11 cellular contexts compared by ENCODE assay signal in the genomic region with DNA sequence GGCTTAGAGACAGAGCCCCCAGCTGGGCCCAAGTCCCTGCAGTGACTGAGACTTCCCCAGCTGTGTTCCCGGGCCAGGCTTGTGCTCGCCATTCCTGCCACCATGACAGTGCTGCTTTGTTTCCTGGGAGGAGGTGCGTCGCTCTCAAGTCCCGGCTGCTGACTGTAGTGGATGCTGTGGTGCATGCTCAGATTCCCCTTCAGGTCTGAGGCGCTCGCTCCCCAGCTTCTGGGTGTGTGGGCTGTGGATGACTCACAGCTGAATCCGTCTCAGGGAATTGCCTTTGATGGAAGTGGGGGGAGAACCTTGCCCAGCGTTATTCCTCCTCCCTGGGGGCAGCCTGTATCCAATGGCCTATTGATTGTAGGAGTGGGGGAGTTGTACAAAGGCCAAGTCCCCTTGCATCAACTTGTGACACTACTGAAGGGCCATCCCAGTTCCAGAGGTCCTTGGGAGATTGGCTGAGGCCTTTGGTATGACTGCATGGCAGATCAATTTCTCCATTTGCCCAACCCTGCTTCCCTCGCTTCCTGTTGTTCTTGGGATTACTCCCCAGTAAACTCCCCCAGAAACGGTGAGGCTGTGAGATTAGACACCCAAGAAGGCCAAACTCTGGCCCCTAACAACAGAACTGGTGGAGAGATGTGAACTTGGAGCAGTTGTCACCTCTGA. TPM values are rescaled to one million over a fixed set of nuclear protein-coding genes. Genes with fewer than 3 reads are reported as not detected.
DNase-seq lines count a peak whose midpoint lies in the region; ATAC-seq and TF ChIP-seq lines count a peak whose summit lies in the region.
"Had no signal": no experiment of that assay in that cellular context is flagged by ENCODE, and none has a peak within 500 bp of the region (broad histone marks: within the 10 kb centered on the region; RNA-seq: fewer than 3 reads in every experiment).

No MANE protein-coding gene starts in this region.

- no peak overlapping the region for H2AFZ ChIP-seq in MM.1S (ENCODE audit: low read length)

- H3K27me3 ChIP-seq in MG63 = no peaks in the 10 kb centered on the region
- no peaks in the 10 kb centered on the region for H3K27me3 ChIP-seq in MM.1S (replicated peaks; ENCODE audit: insufficient read depth, low read length)
- H3K27me3 ChIP-seq: BLaER1 had no signal

- no peaks in the 10 kb centered on the region for H3F3A ChIP-seq in MM.1S (ENCODE audit: insufficient read depth, low read length)

- no peaks in the 10 kb centered on the region for H3K9me2 ChIP-seq in MM.1S (replicated peaks; ENCODE audit: insufficient read depth, low read length)

- H3K4me1 ChIP-seq in MM.1S (ENCODE audit: low read length) = no peaks in the 10 kb centered on the region

- no peak overlapping the region for H3K4me2 ChIP-seq in MM.1S (ENCODE audit: low read depth, low read length)
- H3K4me2 ChIP-seq: BLaER1 had no signal

- H3K36me3 ChIP-seq in MG63 (no peaks in the 10 kb centered on the region), MM.1S (replicated peaks; ENCODE audit: insufficient read depth, low read length) (no peaks in the 10 kb centered on the region)
- H3K36me3 ChIP-seq: BLaER1 had no signal

- no peak overlapping the region for H3K9ac ChIP-seq in MM.1S (ENCODE audit: low read length)
- H3K9ac ChIP-seq: BLaER1 had no signal

- DNase-seq in Ammon's horn (ENCODE audit: low spot score) (peak; percentile 65), MG63 (peak; percentile 60), caudate nucleus (lab: John Stamatoyannopoulos, UW) (peak in 50 of 61 donors; percentile 14 to 94 (median 67)), kidney glomerular epithelial cell (lab: John Stamatoyannopoulos, UW) (peak; percentile 18), MM.1S (no peak), SHP77 treated with DMSO at 0.1 percent for 48 hours (lab: John Stamatoyannopoulos, UW) (no peak), NCI-H1092 treated with DMSO at 0.1 percent for 48 hours (lab: John Stamatoyannopoulos, UW) (no peak)
- DNase-seq: activated T-cell treated with anti-CD3 and anti-CD28 coated beads, Interleukin-2, amount 50 U/mL, for 4 hours; stimulated activated CD4-positive, alpha-beta T cell treated with anti-CD3 and anti-CD28 coated beads, Interleukin-4, amount 100 ng/mL, for 4 hours had no signal

- H4K20me1 ChIP-seq in MM.1S (ENCODE audit: insufficient read depth, low read length) = no peaks in the 10 kb centered on the region
- H4K20me1 ChIP-seq: BLaER1 had no signal

- no peaks in the 10 kb centered on the region for H3K79me2 ChIP-seq in MM.1S (ENCODE audit: low read length)

- H3K9me3 ChIP-seq in MG63 = no peaks in the 10 kb centered on the region
- no peaks in the 10 kb centered on the region for H3K9me3 ChIP-seq in MM.1S (replicated peaks; ENCODE audit: insufficient read depth, low read length)
- H3K9me3 ChIP-seq: BLaER1 had no signal

- no peak for TF ChIP-seq CTCF in MM.1S (IDR thresholded peaks at IDR 0.05; ENCODE audit: low read length)

- no peak overlapping the region for H3K4me3 ChIP-seq in MG63
- H3K4me3 ChIP-seq in MM.1S (ENCODE audit: low read length) = no peak overlapping the region
- H3K4me3 ChIP-seq: BLaER1 had no signal

- H3K27ac ChIP-seq in caudate nucleus (ENCODE audit: low read depth, low read length) = peak overlapping the region; percentile 83
- no peak overlapping the region for H3K27ac ChIP-seq in MM.1S (ENCODE audit: low read length)
- H3K27ac ChIP-seq: BLaER1 had no signal

- no peak for ATAC-seq in HG03025 (IDR thresholded peaks at IDR 0.05; ENCODE audit: low FRiP score, unreplicated experiment)
- ATAC-seq: activated T-cell treated with anti-CD3 and anti-CD28 coated beads, Interleukin-2, amount 50 U/mL, for 4 hours had no signal

RNA-seq across cellular contexts. Expression of gene POU3F1, which starts 17.8 kb away (rescaled TPM):
- total RNA-seq in MG63 (2014; rRNA removed; shearing (Covaris generic); ENCODE audit: low replicate concordance) = not detected in 2 replicates

RNA-seq across cellular contexts. Expression of gene UTP11, which starts 51.8 kb away (rescaled TPM):
- 101 and 200 TPM in 2 replicates for total RNA-seq in MG63 (2014; rRNA removed; shearing (Covaris generic); ENCODE audit: low replicate concordance)

RNA-seq across cellular contexts. Expression of gene FHL3, which starts 59.1 kb away (rescaled TPM):
- total RNA-seq in MG63 (2014; rRNA removed; shearing (Covaris generic); ENCODE audit: low replicate concordance) = 13.7 and 26.0 TPM in 2 replicates

Comparison
In these comparisons a context has a peak if more than half of its experiments do, and no peak if none do; other contexts are left out.
1. DNase-seq: peak in Ammon's horn (single experiment), MG63 (single experiment), caudate nucleus (50 of 61) and kidney glomerular epithelial cell (single experiment); none in MM.1S (single experiment), SHP77 treated with DMSO at 0.1 percent for 48 hours (single experiment) and NCI-H1092 treated with DMSO at 0.1 percent for 48 hours (single experiment).